11 cellular contexts compared by ENCODE assay signal in the genomic region with DNA sequence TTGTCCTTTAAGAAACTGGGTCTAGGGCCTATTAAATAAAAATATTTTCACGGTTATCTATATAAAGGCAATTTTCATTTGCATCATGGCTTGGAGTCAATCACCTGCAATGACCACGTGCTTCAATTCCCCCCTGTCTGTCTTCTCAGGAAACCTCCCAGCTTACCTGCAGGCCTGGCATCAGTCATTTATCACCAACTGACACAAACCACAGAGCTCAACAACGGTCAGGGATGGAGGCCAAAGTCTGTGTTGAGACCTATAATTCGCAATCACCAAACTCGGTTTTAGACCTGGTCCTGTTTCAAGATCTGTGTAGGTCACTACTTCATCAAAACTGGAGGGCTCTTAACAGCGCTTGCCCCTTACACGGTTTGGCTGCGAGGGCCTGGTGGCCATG. TPM values are rescaled to one million over a fixed set of nuclear protein-coding genes. Genes with fewer than 3 reads are reported as not detected.
DNase-seq lines count a peak whose midpoint lies in the region; ATAC-seq and TF ChIP-seq lines count a peak whose summit lies in the region.
"Had no signal": no experiment of that assay in that cellular context is flagged by ENCODE, and none has a peak within 500 bp of the region (broad histone marks: within the 10 kb centered on the region; RNA-seq: fewer than 3 reads in every experiment).

No MANE protein-coding gene starts in this region.

- H3K79me2 ChIP-seq in SK-N-SH (ENCODE audit: insufficient read depth) (0 out of 2 replicates have a peak, but pooled peaks cover 12% of the 10 kb centered on the region), osteoblast (ENCODE audit: insufficient read depth, low read length) (peaks cover 50% of the 10 kb centered on the region)

- H3K27ac ChIP-seq in SK-N-SH (ENCODE audit: low read depth in 2 of 2, low read length in 1 of 2) (no peak overlapping the region), IMR-90 (ENCODE audit: insufficient read depth, low read length) (no peak overlapping the region), osteoblast (ENCODE audit: low read depth, low read length) (no peak overlapping the region)
- H3K27ac ChIP-seq: esophagus squamous epithelium had no signal

- peaks cover 3% of the 10 kb centered on the region for H3K36me3 Mint-ChIP-seq in activated naive CD8-positive, alpha-beta T cell treated with anti-CD3 and anti-CD28 coated beads for 36 hours

- CTCF ChIA-PET in SK-N-SH (lab: Yijun Ruan, JAX) = interaction anchor here (4.0 kb wide), 1 partner anchor 40 kb away, joined by 26 read pairs; no protein-coding TSS in a partner anchor
- CTCF ChIA-PET in IMR-90 (lab: Yijun Ruan, JAX) = no interaction called here

- no peak overlapping the region for H2BK15ac ChIP-seq in IMR-90 (ENCODE audit: low read depth, low read length)

- 61% methylated on average over 8 of the region's 8 CpGs for WGBS in SK-N-SH (ENCODE audit: low lambda C conversion rate)
- WGBS in IMR-90 (ENCODE audit: extremely low coverage in 2 of 2, insufficient read length in 1 of 2), 2 experiments = 56% methylated on average over 2 of the region's 8 CpGs; no CpG with 5 or more reads in 1 of the 2 experiments

- H4K91ac ChIP-seq in IMR-90 (ENCODE audit: insufficient read depth, low read depth, low read length) = no peak overlapping the region; the same call in 1 of the 2 replicates

- no peak overlapping the region for H4K5ac ChIP-seq in IMR-90 (ENCODE audit: low read depth, low read length)

- ATAC-seq in SK-N-SH treated with all-trans-retinoic acid at 6 μM for 48 hours (no peak), IMR-90 (ENCODE audit: low read depth) (no peak), HG02885 (IDR thresholded peaks at IDR 0.05; ENCODE audit: poor library complexity, unreplicated experiment) (no peak), HG02970 (IDR thresholded peaks at IDR 0.05; ENCODE audit: low FRiP score, unreplicated experiment) (no peak), HG02610 (IDR thresholded peaks at IDR 0.05; ENCODE audit: unreplicated experiment) (no peak)
- ATAC-seq: left cardiac atrium had no signal

- peak overlapping the region; percentile 78 for H3K4me2 ChIP-seq in SK-N-SH
- H3K4me2 ChIP-seq in IMR-90 (ENCODE audit: low read depth, low read length) = 0 out of 2 replicates have a peak overlapping the region, but pooled peaks have one; percentile 12
- H3K4me2 ChIP-seq in osteoblast (ENCODE audit: insufficient read depth, low read length) = peak overlapping the region; percentile 86

- H3K27ac Mint-ChIP-seq in activated naive CD8-positive, alpha-beta T cell treated with anti-CD3 and anti-CD28 coated beads for 36 hours = no peak overlapping the region

- H2AK9ac ChIP-seq in IMR-90 (replicated peaks; ENCODE audit: low read depth, low read length, poor library complexity) = no peak overlapping the region

- in situ Hi-C loops in IMR-90 (cut with MboI; ENCODE audit: low sequenced_read_pairs) = no loop called here

- peaks cover 4 to 18% of the 10 kb centered on the region in 2 experiments; a peak in 2 of 4 replicates for H3K79me1 ChIP-seq in IMR-90 (ENCODE audit: low read depth in 1 of 2, low read length in 2 of 2)

- no peak for DNase-seq in SK-N-SH
- no peak for DNase-seq in IMR-90
- DNase-seq in activated naive CD8-positive, alpha-beta T cell treated with anti-CD3 and anti-CD28 coated beads for 36 hours = no peak
- no peak for DNase-seq in osteoblast (ENCODE audit: insufficient read length, low spot score, missing footprints)
- DNase-seq: esophagus squamous epithelium, left cardiac atrium, NCI-H774 had no signal

- H3K4me1 ChIP-seq in SK-N-SH (ENCODE audit: control insufficient read depth in 1 of 2, insufficient read depth in 2 of 2, low read depth in 1 of 2, low read length in 1 of 2) = peaks cover 6 to 9% of the 10 kb centered on the region in 2 experiments; a peak in 2 of 4 replicates
- peaks cover 5% of the 10 kb centered on the region for H3K4me1 ChIP-seq in IMR-90 (ENCODE audit: control insufficient read depth, insufficient read depth, low read length)
- H3K4me1 ChIP-seq in osteoblast (ENCODE audit: insufficient read depth, low read length) = peaks cover 18% of the 10 kb centered on the region

- intact Hi-C loops in IMR-90 (cut with micrococcal nuclease) = loop anchor here (5.0 to 10.0 kb wide), 3 partner anchors 158 to 335 kb away; a partner anchor contains a TSS

- H3K9me3 Mint-ChIP-seq in activated naive CD8-positive, alpha-beta T cell treated with anti-CD3 and anti-CD28 coated beads for 36 hours = no peaks in the 10 kb centered on the region

- no peak overlapping the region for H3K56ac ChIP-seq in IMR-90 (ENCODE audit: extremely low read depth, insufficient read depth, low read length)

- no peaks in the 10 kb centered on the region for H3K9me1 ChIP-seq in IMR-90 (ENCODE audit: insufficient read depth, low read length)

- TF ChIP-seq POLR2A in IMR-90 (IDR thresholded peaks at IDR 0.05; ENCODE audit: low read depth, low read length) = no peak

- no peak overlapping the region for H2BK20ac ChIP-seq in IMR-90 (ENCODE audit: low read depth, low read length)

- no peak overlapping the region for H2BK120ac ChIP-seq in IMR-90 (ENCODE audit: low read depth, low read length)

- H4K8ac ChIP-seq in IMR-90 (ENCODE audit: low read depth in 2 of 2, low read length in 2 of 2) = no peak overlapping the region

- no peak for TF ChIP-seq RAD21 in SK-N-SH (IDR thresholded peaks at IDR 0.05; ENCODE audit: low read length)
- no peak for TF ChIP-seq RAD21 in IMR-90 (IDR thresholded peaks at IDR 0.05; ENCODE audit: low read length)

- no peak overlapping the region for H3K4ac ChIP-seq in IMR-90 (ENCODE audit: low read depth, low read length)

- H2AFZ ChIP-seq in SK-N-SH (ENCODE audit: low read depth) (no peak overlapping the region), IMR-90 (replicated peaks; ENCODE audit: low read length, poor library complexity) (no peak overlapping the region), osteoblast (ENCODE audit: low read length) (no peak overlapping the region)

- TF ChIP-seq CTCF in SK-N-SH (IDR thresholded peaks at IDR 0.05) (no peak), IMR-90 (conservative IDR thresholded peaks at IDR 0.05; ENCODE audit: low read depth, low read length) (no peak), osteoblast (IDR thresholded peaks at IDR 0.05; ENCODE audit: extremely low read depth, low read depth, low read length) (no peak)

- H3K9ac ChIP-seq in SK-N-SH (no peak overlapping the region), IMR-90 (ENCODE audit: low read depth, low read length) (no peak overlapping the region)

- peaks cover 15% of the 10 kb centered on the region for H3K4me1 Mint-ChIP-seq in activated naive CD8-positive, alpha-beta T cell treated with anti-CD3 and anti-CD28 coated beads for 36 hours

- no peaks in the 10 kb centered on the region for H3K9me2 ChIP-seq in SK-N-SH

- H2BK5ac ChIP-seq in IMR-90 (ENCODE audit: low read depth, low read length, poor library complexity, severe bottlenecking) = no peak overlapping the region

- no peak overlapping the region for H3K23ac ChIP-seq in IMR-90 (ENCODE audit: low read depth, low read length)

- H3K18ac ChIP-seq in IMR-90 (ENCODE audit: low read depth, low read length) = no peak overlapping the region

- H4K20me1 ChIP-seq in SK-N-SH (ENCODE audit: insufficient read depth) = 0 out of 2 replicates have a peak, but pooled peaks cover 3% of the 10 kb centered on the region
- H4K20me1 ChIP-seq in IMR-90 (ENCODE audit: insufficient read depth, low read length) = no peaks in the 10 kb centered on the region
- H4K20me1 ChIP-seq in osteoblast (ENCODE audit: insufficient read depth, low read length) = peaks cover 4% of the 10 kb centered on the region

- no peaks in the 10 kb centered on the region for H3K36me3 ChIP-seq in SK-N-SH (replicated peaks in 1 of 2; ENCODE audit: control insufficient read depth in 1 of 2, insufficient read depth in 2 of 2, low read length in 1 of 2)
- H3K36me3 ChIP-seq in IMR-90 (ENCODE audit: control insufficient read depth, insufficient read depth, low read length) = no peaks in the 10 kb centered on the region
- no peaks in the 10 kb centered on the region for H3K36me3 ChIP-seq in osteoblast (ENCODE audit: insufficient read depth, low read length)
- H3K36me3 ChIP-seq: esophagus squamous epithelium had no signal

- dilution Hi-C loops in IMR-90 (cut with HindIII; ENCODE audit: low sequenced_read_pairs, unreplicated experiment) = no loop called here

- H3K4me3 Mint-ChIP-seq in activated naive CD8-positive, alpha-beta T cell treated with anti-CD3 and anti-CD28 coated beads for 36 hours = peak overlapping the region; percentile 93

- no peaks in the 10 kb centered on the region for H3F3A ChIP-seq in SK-N-SH (replicated peaks; ENCODE audit: insufficient read depth)

- H3K4me3 ChIP-seq in SK-N-SH (ENCODE audit: low read depth in 2 of 2, low read length in 1 of 2) (peak overlapping the region in 1 of 2 experiments; percentile 28; a peak in 1 of 4 replicates), IMR-90 (ENCODE audit: insufficient read depth, low read depth, low read length) (peak overlapping the region; percentile 14; the same call in 1 of the 2 replicates), osteoblast (ENCODE audit: insufficient read depth, low read length) (peak overlapping the region; percentile 79)

- H3K27me3 Mint-ChIP-seq in activated naive CD8-positive, alpha-beta T cell treated with anti-CD3 and anti-CD28 coated beads for 36 hours = peaks cover 7% of the 10 kb centered on the region

- no peak overlapping the region for H3K14ac ChIP-seq in IMR-90 (replicated peaks; ENCODE audit: low read depth, low read length)

- no peak for TF ChIP-seq EP300 in SK-N-SH (IDR thresholded peaks at IDR 0.05; ENCODE audit: borderline replicate concordance in 1 of 2, low read depth in 1 of 2, low read length in 1 of 2)

- H2AK5ac ChIP-seq in IMR-90 (ENCODE audit: low read depth, low read length) = peak overlapping the region; percentile 12; the same call in 1 of the 2 replicates

- H3K9me3 ChIP-seq in SK-N-SH (no peaks in the 10 kb centered on the region), IMR-90 (ENCODE audit: control insufficient read depth, insufficient read depth, low read length) (no peaks in the 10 kb centered on the region), osteoblast (ENCODE audit: low read depth, low read length) (no peaks in the 10 kb centered on the region)

- BruUV-seq in IMR-90 (replicated peaks; lab: Mats Ljungman, UMichigan) = no TSS peak

- H3K27me3 ChIP-seq in SK-N-SH (ENCODE audit: insufficient read depth) = peaks cover 17% of the 10 kb centered on the region; the same call in 1 of the 2 replicates
- H3K27me3 ChIP-seq in IMR-90 (ENCODE audit: control insufficient read depth, insufficient read depth, low read length) = no peaks in the 10 kb centered on the region
- H3K27me3 ChIP-seq in osteoblast (ENCODE audit: insufficient read depth, low read length) = no peaks in the 10 kb centered on the region
- H3K27me3 ChIP-seq: esophagus squamous epithelium had no signal

- POLR2A ChIA-PET in SK-N-SH (lab: Yijun Ruan, JAX) = no interaction called here
- POLR2A ChIA-PET in IMR-90 (lab: Charles Lee; ENCODE audit: unreplicated experiment) = no interaction called here

RNA-seq across cellular contexts. Expression of a gene that starts 1.9 kb away (rescaled TPM):
- polyA plus RNA-seq in SK-N-SH (2012; rRNA removed) (10.3 and 10.5 TPM in 2 replicates), IMR-90 (2012; rRNA removed) (14.4 and 14.7 TPM in 2 replicates)
- 6.4 and 8.5 TPM in 2 replicates for polyA plus RNA-seq in SK-N-SH (2012; cell fraction: cytosol; rRNA removed)
- polyA plus RNA-seq in SK-N-SH (2012; cell fraction: nucleus; rRNA removed) = 15.2 and 17.4 TPM in 2 replicates
- total RNA-seq in IMR-90 (2012; rRNA removed) (67.5 and 76.4 TPM in 2 replicates), osteoblast (42.0 and 43.6 TPM in 2 replicates)
- 12.7 and 15.1 TPM in 2 replicates for polyA plus RNA-seq in IMR-90 (2012; cell fraction: cytosol; rRNA removed)
- polyA plus RNA-seq in IMR-90 (2012; cell fraction: nucleus; rRNA removed; ENCODE audit: low replicate concordance) = 11.9 and 17.9 TPM in 2 replicates
- 10 to 100 TPM; 11.5 to 12.4 TPM for total RNA-seq in activated naive CD8-positive, alpha-beta T cell treated with anti-CD3 and anti-CD28 coated beads for 36 hours

Comparison
In these comparisons a context has a peak if more than half of its experiments do, and no peak if none do; other contexts are left out.
1. H3K4me2 ChIP-seq: peak in every context shown above with its lines; median percentile 86 in osteoblast; 78 in SK-N-SH; 12 in IMR-90.